Comparison of ENCODE assay signal across 12 cellular contexts in genomic region chr17:50173335-50173941, GRCh38. TPM values are rescaled to one million over a fixed set of nuclear protein-coding genes. Genes with fewer than 3 reads are reported as not detected.
DNase-seq lines count a peak whose midpoint lies in the region; ATAC-seq and TF ChIP-seq lines count a peak whose summit lies in the region.
"Had no signal": no experiment of that assay in that cellular context is flagged by ENCODE, and none has a peak within 500 bp of the region (broad histone marks: within the 10 kb centered on the region; RNA-seq: fewer than 3 reads in every experiment).

No MANE protein-coding gene starts in this region.

- DNase-seq in AG20443 (ENCODE audit: low spot score) (peak; percentile 89), SK-N-SH (peak; percentile 72), foreskin fibroblast (peak; percentile 87 to 95), omental fat pad (ENCODE audit: low spot score) (no peak), NCI-H2171 (lab: John Stamatoyannopoulos, UW) (no peak)
- DNase-seq in activated naive CD4-positive, alpha-beta T cell treated with anti-CD3 and anti-CD28 coated beads, Interleukin-2, amount 50 U/mL, for 16 hours = no peak
- DNase-seq: activated CD8-positive, alpha-beta memory T cell treated with anti-CD3 and anti-CD28 coated beads, Interleukin-2, amount 10 ng/mL, durations not matched to agents 7 days and 5 days; SHP77 treated with DMSO at 0.1 percent for 48 hours; stimulated activated naive CD4-positive, alpha-beta T cell had no signal

- peak; percentile 48 for ATAC-seq in omental fat pad (ENCODE audit: low FRiP score)
- no peak for ATAC-seq in HG03565 (IDR thresholded peaks at IDR 0.05; ENCODE audit: unreplicated experiment)
- ATAC-seq in HG03457 (IDR thresholded peaks at IDR 0.05; ENCODE audit: unreplicated experiment) = no peak
- ATAC-seq: activated CD8-positive, alpha-beta memory T cell treated with anti-CD3 and anti-CD28 coated beads, Interleukin-2, amount 10 ng/mL, durations not matched to agents 7 days and 5 days had no signal

- no peaks in the 10 kb centered on the region for H3K9me2 ChIP-seq in SK-N-SH

- H3K4me2 ChIP-seq in SK-N-SH = peak overlapping the region; percentile 62

- POLR2A ChIA-PET in SK-N-SH (lab: Yijun Ruan, JAX) = no interaction called here

- H3K27ac ChIP-seq in SK-N-SH (ENCODE audit: low read depth in 2 of 2, low read length in 1 of 2) = peak overlapping the region; percentile 84 to 90

- no peaks in the 10 kb centered on the region for H4K20me1 ChIP-seq in SK-N-SH (ENCODE audit: insufficient read depth)

- peak overlapping the region; percentile 57 for H3K9ac ChIP-seq in SK-N-SH

- TF ChIP-seq RAD21 in SK-N-SH (IDR thresholded peaks at IDR 0.05; ENCODE audit: low read length) = no peak

- H3F3A ChIP-seq in SK-N-SH (replicated peaks; ENCODE audit: insufficient read depth) = peaks cover 29% of the 10 kb centered on the region

- no peaks in the 10 kb centered on the region for H3K36me3 ChIP-seq in SK-N-SH (replicated peaks in 1 of 2; ENCODE audit: control insufficient read depth in 1 of 2, insufficient read depth in 2 of 2, low read length in 1 of 2)

- TF ChIP-seq EP300 in SK-N-SH (IDR thresholded peaks at IDR 0.05; ENCODE audit: borderline replicate concordance in 1 of 2, low read depth in 1 of 2, low read length in 1 of 2) = no peak

- TF ChIP-seq CTCF in SK-N-SH (IDR thresholded peaks at IDR 0.05) (no peak), foreskin fibroblast (IDR thresholded peaks at IDR 0.05; ENCODE audit: low read depth, low read length) (no peak), omental fat pad (IDR thresholded peaks at IDR 0.05) (no peak)

- CTCF ChIA-PET in SK-N-SH (lab: Yijun Ruan, JAX) = interaction anchor here (0.8 to 17.0 kb wide), 15 partner anchors 8 to 125 kb away, joined by 3 to 517 read pairs (median 5); partner anchors contain the start of genes COL1A1, SGCA and TMEM92

- 44% methylated on average over 10 of the region's 10 CpGs for WGBS in SK-N-SH (ENCODE audit: low lambda C conversion rate)

- peak overlapping the region; percentile 38; the same call in 1 of the 2 replicates for H2AFZ ChIP-seq in SK-N-SH (ENCODE audit: low read depth)

- peak overlapping the region in 1 of 2 experiments; percentile 12; a peak in 1 of 4 replicates for H3K4me3 ChIP-seq in SK-N-SH (ENCODE audit: low read depth in 2 of 2, low read length in 1 of 2)
- H3K4me3 ChIP-seq in foreskin fibroblast (ENCODE audit: low read depth in 1 of 2, low read length in 2 of 2) = no peak overlapping the region

- H3K9me3 ChIP-seq in SK-N-SH = no peaks in the 10 kb centered on the region

- no peaks in the 10 kb centered on the region for H3K27me3 ChIP-seq in SK-N-SH (ENCODE audit: insufficient read depth)

- no peaks in the 10 kb centered on the region for H3K79me2 ChIP-seq in SK-N-SH (ENCODE audit: insufficient read depth)

- peaks cover 27 to 53% of the 10 kb centered on the region in 2 experiments for H3K4me1 ChIP-seq in SK-N-SH (ENCODE audit: control insufficient read depth in 1 of 2, insufficient read depth in 2 of 2, low read depth in 1 of 2, low read length in 1 of 2)

TF ChIP-seq in SK-N-SH, 30 proteins besides CTCF, POLR2A, EP300 and RAD21:
- TF ChIP-seq MEF2A (IDR thresholded peaks at IDR 0.05; ENCODE audit: borderline replicate concordance, low read depth) (no peak), TCF12 (IDR thresholded peaks at IDR 0.05) (peak; percentile 90), FOSL2 (IDR thresholded peaks at IDR 0.05; ENCODE audit: borderline replicate concordance, low read depth) (no peak), ELF1 (IDR thresholded peaks at IDR 0.05) (no peak), TAF1 (IDR thresholded peaks at IDR 0.05; ENCODE audit: borderline replicate concordance, low read depth, low read length) (0 out of 2 replicates have a peak, but pooled peaks have one; percentile 26), YY1 (IDR thresholded peaks at IDR 0.05; ENCODE audit: low read depth) (no peak), GABPA (IDR thresholded peaks at IDR 0.05; ENCODE audit: low read depth) (0 out of 2 replicates have a peak, but pooled peaks have one; percentile 16), FOXJ3 (CRISPR knock-in tag; IDR thresholded peaks at IDR 0.05) (no peak), MAX (IDR thresholded peaks at IDR 0.05; ENCODE audit: low read depth) (peak; percentile 95), TEAD4 (IDR thresholded peaks at IDR 0.05; ENCODE audit: borderline replicate concordance, insufficient read depth) (no peak)
TF ChIP-seq in SK-N-SH: peak in this region for 4.

RNA-seq across cellular contexts. Expression of gene SGCA, which starts 7.6 kb away (rescaled TPM):
- polyA plus RNA-seq in SK-N-SH (2012; rRNA removed) = 0.29 TPM in 1 of 2 replicates, not detected in the other
- polyA plus RNA-seq in SK-N-SH (2012; cell fraction: cytosol; rRNA removed) = 0.04 and 0.07 TPM in 2 replicates
- 0.11 and 0.15 TPM in 2 replicates for polyA plus RNA-seq in SK-N-SH (2012; cell fraction: nucleus; rRNA removed)
- total RNA-seq in omental fat pad = 1 to 10 TPM in 3 of 4 donors, not detected in 1; 1.1 to 4.9 (median 2.6) TPM

RNA-seq across cellular contexts. Expression of gene PPP1R9B, which starts 23.0 kb away (rescaled TPM):
- polyA plus RNA-seq in SK-N-SH (2012; rRNA removed) = 26.9 and 35.2 TPM in 2 replicates
- polyA plus RNA-seq in SK-N-SH (2012; cell fraction: cytosol; rRNA removed) = 19.8 and 24.9 TPM in 2 replicates
- polyA plus RNA-seq in SK-N-SH (2012; cell fraction: nucleus; rRNA removed) = 65.0 and 65.1 TPM in 2 replicates
- total RNA-seq in omental fat pad = 10 to 100 TPM; 16.6 to 38.0 (median 25.6) TPM

RNA-seq across cellular contexts. Expression of gene COL1A1, which starts 28.0 kb away (rescaled TPM):
- 265 and 1,461 TPM in 2 replicates for polyA plus RNA-seq in SK-N-SH (2012; rRNA removed)
- polyA plus RNA-seq in SK-N-SH (2012; cell fraction: cytosol; rRNA removed) = 757 and 1,045 TPM in 2 replicates
- 2,732 and 4,628 TPM in 2 replicates for polyA plus RNA-seq in SK-N-SH (2012; cell fraction: nucleus; rRNA removed)
- total RNA-seq in omental fat pad = 10 to 100 TPM; 21.2 to 57.9 (median 43.6) TPM
- polyA plus RNA-seq: CD14-positive monocyte had no signal

RNA-seq across cellular contexts. Expression of gene SAMD14, which starts 43.5 kb away (rescaled TPM):
- 2.8 and 3.4 TPM in 2 replicates for polyA plus RNA-seq in SK-N-SH (2012; rRNA removed)
- 1.2 and 2.0 TPM in 2 replicates for polyA plus RNA-seq in SK-N-SH (2012; cell fraction: cytosol; rRNA removed)
- 12.4 and 16.5 TPM in 2 replicates for polyA plus RNA-seq in SK-N-SH (2012; cell fraction: nucleus; rRNA removed)
- total RNA-seq in omental fat pad = under 1 TPM in 2 of 4 donors, not detected in 2; 0.12 to 0.44 TPM
- polyA plus RNA-seq: CD14-positive monocyte had no signal

Comparison
In these comparisons a context has a peak if more than half of its experiments do, and no peak if none do; other contexts are left out.
1. DNase-seq: peak in AG20443 (single experiment), SK-N-SH (single experiment) and foreskin fibroblast (2 of 2); none in omental fat pad (single experiment), NCI-H2171 (single experiment) and activated naive CD4-positive, alpha-beta T cell treated with anti-CD3 and anti-CD28 coated beads, Interleukin-2, amount 50 U/mL, for 16 hours (single experiment).